8 cellular contexts compared by ENCODE assay signal in the genomic region with DNA sequence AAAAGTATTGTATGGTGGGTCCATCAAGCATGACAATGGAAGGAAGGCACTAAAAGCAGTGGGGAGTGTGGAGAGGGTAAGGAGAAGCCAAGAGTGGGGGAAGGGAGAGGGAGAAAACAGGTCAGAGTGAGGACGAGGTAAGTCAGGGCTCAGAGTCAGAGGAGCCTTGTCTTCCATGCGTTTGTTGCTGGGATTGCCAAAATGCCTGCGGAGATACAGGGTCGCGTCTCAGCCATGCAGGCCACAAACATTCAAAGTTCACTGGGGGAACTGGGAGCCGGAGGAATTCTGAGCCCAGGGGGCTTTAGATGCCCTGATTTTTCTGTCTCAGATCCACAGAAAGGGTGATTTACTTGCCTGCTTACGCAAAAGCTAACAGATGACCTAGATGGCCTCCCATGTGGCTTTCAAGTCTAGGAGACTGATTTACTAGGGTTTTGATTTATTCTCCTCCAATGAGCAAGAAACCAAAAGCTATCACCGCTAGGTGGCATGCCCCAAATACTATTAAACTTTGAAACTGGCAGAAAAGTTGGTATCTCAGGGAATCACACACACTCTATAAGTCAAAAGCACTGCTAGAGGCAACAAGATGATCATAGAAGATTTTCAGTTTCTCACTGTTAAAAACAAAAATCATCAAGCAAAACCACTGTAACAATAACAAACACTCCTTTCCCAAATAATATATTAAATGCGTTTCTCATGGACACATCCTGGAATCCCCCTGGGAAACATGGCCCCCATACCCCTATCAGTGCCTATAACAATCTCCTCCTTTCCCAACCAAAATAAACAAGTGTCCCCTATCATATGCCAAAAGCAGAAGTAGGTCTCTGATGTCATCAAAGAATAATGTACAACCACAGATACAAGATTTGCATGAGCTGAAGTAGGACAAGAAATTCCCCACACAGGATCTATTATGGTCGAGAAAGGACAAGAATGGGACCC. TPM values are rescaled to one million over a fixed set of nuclear protein-coding genes. Genes with fewer than 3 reads are reported as not detected.
DNase-seq lines count a peak whose midpoint lies in the region; TF ChIP-seq lines count a peak whose summit lies in the region.

No MANE protein-coding gene starts in this region.

- peak; percentile 15 to 58 for DNase-seq in NCI-H524 (lab: John Stamatoyannopoulos, UW)
- no peak for DNase-seq in NCI-H524 treated with DMSO at 0.1 percent for 48 hours (lab: John Stamatoyannopoulos, UW)
- peak; percentile 73 for DNase-seq in HCEC 1CT
- peak; percentile 71 for DNase-seq in LHCN-M2 (ENCODE audit: low read depth)
- peak in 4 of 5 experiments; percentile 22 to 83 (median 41) for DNase-seq in T-helper 2 cell
- peak; percentile 81 for DNase-seq in brain microvascular endothelial cell
- peak; percentile 65 for DNase-seq in iPS-NIHi7 (ENCODE audit: extremely low spot score)
- peak; percentile 35 to 73 (median 42) for DNase-seq in stimulated activated CD4-positive, alpha-beta T cell treated with anti-CD3 and anti-CD28 coated beads, Interleukin-12 subunit alpha, Interleukin-12 subunit beta, amount 100 ng/mL, for 48 hours (ENCODE audit: low read depth in 2 of 3, low spot score in 1 of 3)

- no peak overlapping the region for H3K27ac ChIP-seq in brain microvascular endothelial cell

- H3K36me3 ChIP-seq in brain microvascular endothelial cell (replicated peaks) = no peaks in the 10 kb centered on the region

- H3K27me3 ChIP-seq in brain microvascular endothelial cell (replicated peaks) = no peaks in the 10 kb centered on the region

- peak; percentile 70 for TF ChIP-seq CTCF in brain microvascular endothelial cell (IDR thresholded peaks at IDR 0.05; ENCODE audit: low read depth, low read length, missing control alignments)

- in situ Hi-C loops in brain microvascular endothelial cell (cut with HindIII; ENCODE audit: low pct_ligation_motif_present, low sequenced_read_pairs) = no loop called here

- H3K4me3 ChIP-seq in brain microvascular endothelial cell (ENCODE audit: low read depth, low read length) = no peak overlapping the region

RNA-seq across cellular contexts. Expression of a gene that starts 26.6 kb away (rescaled TPM):
- 14.6 and 18.7 TPM in 2 replicates for total RNA-seq in LHCN-M2 (2014; rRNA removed)
- 2.2 TPM for polyA plus RNA-seq in LHCN-M2 (2012)
